22 cellular contexts compared by ENCODE assay signal in the genomic region with DNA sequence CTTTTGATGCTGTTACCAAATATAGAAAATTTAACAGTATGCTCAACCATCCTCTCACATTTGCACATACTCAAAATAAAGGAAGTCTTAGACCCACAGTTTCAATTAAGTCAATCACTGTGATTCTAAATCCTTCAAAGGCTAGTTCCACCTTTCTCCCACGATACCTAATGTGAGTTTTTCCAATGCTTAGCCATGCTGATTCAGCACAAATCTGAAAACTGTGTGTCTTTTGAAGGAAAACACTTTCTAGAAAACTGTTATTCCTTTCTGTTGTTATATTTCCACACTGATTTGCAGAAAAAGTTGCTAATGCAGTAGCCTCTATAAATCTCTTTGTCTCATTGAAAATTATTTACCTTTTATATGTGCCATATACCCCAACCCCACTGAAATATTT.
"Had no signal": no experiment of that assay in that cellular context is flagged by ENCODE, and none has a peak within 500 bp of the region (broad histone marks: within the 10 kb centered on the region; RNA-seq: fewer than 3 reads in every experiment).

No MANE protein-coding gene starts in this region.

- H3K36me3 ChIP-seq: colonic mucosa, esophagus squamous epithelium, gastrocnemius medialis, heart right ventricle, left lung had no signal

- H3K4me1 ChIP-seq: colonic mucosa, esophagus squamous epithelium, gastrocnemius medialis, heart right ventricle, left lung had no signal

- ATAC-seq: gastrocnemius medialis; heart right ventricle; left cardiac atrium; left lung; left ventricle myocardium superior; naive thymus-derived CD4-positive, alpha-beta T cell had no signal

- FAIRE-seq: endothelial cell of umbilical vein, islet of Langerhans, keratinocyte had no signal

- H3K9me3 ChIP-seq: colonic mucosa, esophagus squamous epithelium, gastrocnemius medialis had no signal

- H3K27me3 ChIP-seq: colonic mucosa, esophagus squamous epithelium, gastrocnemius medialis, heart right ventricle, left lung had no signal

- H3K4me3 ChIP-seq: colonic mucosa, esophagus squamous epithelium, gastrocnemius medialis, heart right ventricle, left lung, lung had no signal

- H3K27ac ChIP-seq: colonic mucosa, esophagus squamous epithelium, gastrocnemius medialis, heart right ventricle, left lung had no signal

- DNase-seq: colonic mucosa; cortex of kidney; effector CD8-positive, alpha-beta T cell; esophagus squamous epithelium; foreskin fibroblast; foreskin melanocyte; gastrocnemius medialis; glutamatergic neuron; head of caudate nucleus; heart right ventricle; hippocampal formation; left cardiac atrium; left ventricle myocardium superior; mammary epithelial cell; mesendoderm; midbrain; naive thymus-derived CD4-positive, alpha-beta T cell had no signal
